14 cellular contexts compared by ENCODE assay signal in genomic region chr2:62713837-62714236, GRCh38. TPM values are rescaled to one million over a fixed set of nuclear protein-coding genes. Genes with fewer than 3 reads are reported as not detected.
DNase-seq lines count a peak whose midpoint lies in the region; ATAC-seq, FAIRE-seq and TF ChIP-seq lines count a peak whose summit lies in the region.
"Had no signal": no experiment of that assay in that cellular context is flagged by ENCODE, and none has a peak within 500 bp of the region (broad histone marks: within the 10 kb centered on the region; RNA-seq: fewer than 3 reads in every experiment).

No MANE protein-coding gene starts in this region.

- TF ChIP-seq CTCF in MCF 10A (IDR thresholded peaks at IDR 0.05; ENCODE audit: unreplicated experiment) (no peak), mammary epithelial cell (conservative IDR thresholded peaks at IDR 0.05 in 1 of 2, IDR thresholded peaks at IDR 0.05 in 1 of 2; ENCODE audit: extremely low read depth in 1 of 2, insufficient read depth in 1 of 2, low read depth in 1 of 2, low read length in 2 of 2) (no peak), astrocyte (IDR thresholded peaks at IDR 0.05; ENCODE audit: insufficient read depth, low read depth, low read length) (no peak), fibroblast of mammary gland (conservative IDR thresholded peaks at IDR 0.05; ENCODE audit: control insufficient read depth, insufficient read depth, low read depth, low read length) (no peak), MM.1S (IDR thresholded peaks at IDR 0.05; ENCODE audit: low read length) (no peak)

- no peak for FAIRE-seq in astrocyte (lab: Jason Lieb, UNC)

- H4K20me1 ChIP-seq in mammary epithelial cell (ENCODE audit: insufficient read depth, low read length) (no peaks in the 10 kb centered on the region), astrocyte (ENCODE audit: insufficient read depth, low read length) (peaks cover 29% of the 10 kb centered on the region), MM.1S (ENCODE audit: insufficient read depth, low read length) (no peaks in the 10 kb centered on the region)

- H3K27ac ChIP-seq in mammary epithelial cell (ENCODE audit: insufficient read depth, low read depth, low read length) (no peak overlapping the region), astrocyte (ENCODE audit: low read depth, low read length) (no peak overlapping the region), MM.1S (ENCODE audit: low read length) (no peak overlapping the region)

- H3K4me2 ChIP-seq in mammary epithelial cell (ENCODE audit: insufficient read depth, low read depth, low read length): no peak overlapping the region
- H3K4me2 ChIP-seq in astrocyte (ENCODE audit: low read length): no peak overlapping the region
- no peak overlapping the region for H3K4me2 ChIP-seq in MM.1S (ENCODE audit: low read depth, low read length)

- DNase-seq in MCF 10A (ENCODE audit: unreplicated experiment) (peak; percentile 3), mammary epithelial cell (no peak), astrocyte (ENCODE audit: low read depth) (peak; percentile 24), fibroblast of mammary gland (ENCODE audit: low read depth) (peak; percentile 50), MM.1S (no peak), sciatic nerve (ENCODE audit: low spot score) (no peak), occipital lobe (lab: John Stamatoyannopoulos, UW) (no peak)
- DNase-seq in activated naive CD4-positive, alpha-beta T cell treated with anti-CD3 and anti-CD28 coated beads, Interleukin-2, amount 50 U/mL, for 72 hours (ENCODE audit: low spot score in 2 of 2): no peak
- DNase-seq: CD4-positive, CD25-positive, alpha-beta regulatory T cell; NCI-H1092 treated with DMSO at 0.1 percent for 48 hours; NCI-H1694 treated with DMSO at 0.1 percent for 48 hours; NCI-H446 treated with DMSO at 0.1 percent for 48 hours; NCI-H748 treated with DMSO at 0.1 percent for 48 hours; SIG-M5 had no signal

- intact Hi-C loops in MCF 10A (cut with micrococcal nuclease): no loop called here
- intact Hi-C loops in mammary epithelial cell (cut with micrococcal nuclease): no loop called here
- intact Hi-C loops in sciatic nerve (cut with DNase I): no loop called here

- dilution Hi-C loops in mammary epithelial cell (cut with HindIII; ENCODE audit: low sequenced_read_pairs): no loop called here

- H3K9me2 ChIP-seq in MM.1S (replicated peaks; ENCODE audit: insufficient read depth, low read length): no peaks in the 10 kb centered on the region

- H3K27me3 Mint-ChIP-seq in MCF 10A (ENCODE audit: insufficient read depth, unreplicated experiment) (no peaks in the 10 kb centered on the region), astrocyte (ENCODE audit: low read depth, unreplicated experiment) (no peaks in the 10 kb centered on the region)
- H3K27me3 Mint-ChIP-seq: CD4-positive, CD25-positive, alpha-beta regulatory T cell had no signal

- H3K79me2 ChIP-seq in mammary epithelial cell (ENCODE audit: insufficient read depth, low read length): peaks cover 95% of the 10 kb centered on the region
- H3K79me2 ChIP-seq in astrocyte (ENCODE audit: insufficient read depth, low read length): peaks cover 96% of the 10 kb centered on the region
- H3K79me2 ChIP-seq in MM.1S (ENCODE audit: low read length): peaks cover 8% of the 10 kb centered on the region; the same call in 1 of the 2 replicates

- H3K4me1 ChIP-seq in mammary epithelial cell (ENCODE audit: insufficient read depth, low read length) (peaks cover 8% of the 10 kb centered on the region), astrocyte (ENCODE audit: insufficient read depth, low read length) (no peaks in the 10 kb centered on the region), MM.1S (ENCODE audit: low read length) (no peaks in the 10 kb centered on the region)

- peaks cover 45% of the 10 kb centered on the region for H3K36me3 Mint-ChIP-seq in MCF 10A (ENCODE audit: insufficient read depth, unreplicated experiment)
- peaks cover 20% of the 10 kb centered on the region for H3K36me3 Mint-ChIP-seq in astrocyte (ENCODE audit: low read depth, unreplicated experiment)
- H3K36me3 Mint-ChIP-seq in activated naive CD4-positive, alpha-beta T cell treated with anti-CD3 and anti-CD28 coated beads, Interleukin-2, amount 50 U/mL, for 72 hours: peaks cover 4 to 23% of the 10 kb centered on the region in 2 donors

- H3K9me3 Mint-ChIP-seq in MCF 10A (ENCODE audit: unreplicated experiment): no peaks in the 10 kb centered on the region
- H3K9me3 Mint-ChIP-seq in astrocyte (ENCODE audit: unreplicated experiment): peaks cover 3% of the 10 kb centered on the region
- peaks cover 0 to 2% of the 10 kb centered on the region in 2 donors for H3K9me3 Mint-ChIP-seq in activated naive CD4-positive, alpha-beta T cell treated with anti-CD3 and anti-CD28 coated beads, Interleukin-2, amount 50 U/mL, for 72 hours
- H3K9me3 Mint-ChIP-seq: CD4-positive, CD25-positive, alpha-beta regulatory T cell had no signal

- H3K4me3 Mint-ChIP-seq in MCF 10A (ENCODE audit: unreplicated experiment) (no peak overlapping the region), astrocyte (ENCODE audit: unreplicated experiment) (no peak overlapping the region)
- H3K4me3 Mint-ChIP-seq: CD4-positive, CD25-positive, alpha-beta regulatory T cell had no signal

- BruUV-seq in MCF 10A (replicated peaks; lab: Mats Ljungman, UMichigan) (no TSS peak), mammary epithelial cell (replicated peaks; lab: Mats Ljungman, UMichigan) (no TSS peak)

- peaks cover 11% of the 10 kb centered on the region for H3K4me1 Mint-ChIP-seq in MCF 10A (ENCODE audit: insufficient read depth, unreplicated experiment)
- no peaks in the 10 kb centered on the region for H3K4me1 Mint-ChIP-seq in astrocyte (ENCODE audit: low read depth, unreplicated experiment)

- H3K36me3 ChIP-seq in mammary epithelial cell (ENCODE audit: insufficient read depth, low read length) (peaks cover 32% of the 10 kb centered on the region), astrocyte (ENCODE audit: insufficient read depth, low read length) (peaks cover 20% of the 10 kb centered on the region), MM.1S (replicated peaks; ENCODE audit: insufficient read depth, low read length) (no peaks in the 10 kb centered on the region; the same call in 1 of the 2 replicates)

- H3K9ac ChIP-seq in mammary epithelial cell (ENCODE audit: insufficient read depth, low read length): no peak overlapping the region
- no peak overlapping the region for H3K9ac ChIP-seq in astrocyte (ENCODE audit: low read length)
- H3K9ac ChIP-seq in MM.1S (ENCODE audit: low read length): no peak overlapping the region

- CTCF ChIA-PET in MCF 10A (lab: Yijun Ruan, JAX) (no interaction called here), mammary epithelial cell (lab: Charles Lee; ENCODE audit: low non-redundant PET) (no interaction called here)

- H3K4me3 ChIP-seq in mammary epithelial cell (replicated peaks in 1 of 3; ENCODE audit: insufficient read depth in 1 of 3, low read depth in 2 of 3, low read length in 3 of 3) (no peak overlapping the region), astrocyte (ENCODE audit: insufficient read depth, low read depth, low read length) (no peak overlapping the region), fibroblast of mammary gland (ENCODE audit: control insufficient read depth, low read depth, low read length) (no peak overlapping the region), MM.1S (ENCODE audit: low read length) (no peak overlapping the region)

- H3K27me3 ChIP-seq in mammary epithelial cell (ENCODE audit: insufficient read depth, low read length) (no peaks in the 10 kb centered on the region), astrocyte (ENCODE audit: insufficient read depth, low read length) (no peaks in the 10 kb centered on the region), MM.1S (replicated peaks; ENCODE audit: insufficient read depth, low read length) (no peaks in the 10 kb centered on the region)

- ATAC-seq in activated naive CD4-positive, alpha-beta T cell treated with anti-CD3 and anti-CD28 coated beads, Interleukin-2, amount 50 U/mL, for 72 hours: no peak
- no peak for ATAC-seq in sciatic nerve

- H3F3A ChIP-seq in MM.1S (ENCODE audit: insufficient read depth, low read length): no peaks in the 10 kb centered on the region

- H3K27ac Mint-ChIP-seq in MCF 10A (ENCODE audit: low read depth, unreplicated experiment) (no peak overlapping the region), astrocyte (ENCODE audit: unreplicated experiment) (no peak overlapping the region)
- H3K27ac Mint-ChIP-seq in activated naive CD4-positive, alpha-beta T cell treated with anti-CD3 and anti-CD28 coated beads, Interleukin-2, amount 50 U/mL, for 72 hours: no peak overlapping the region

- H2AFZ ChIP-seq in mammary epithelial cell (ENCODE audit: low read depth, low read length) (no peak overlapping the region), astrocyte (ENCODE audit: low read depth, low read length) (no peak overlapping the region), MM.1S (ENCODE audit: low read length) (no peak overlapping the region)

- peaks cover 7% of the 10 kb centered on the region for H3K9me3 ChIP-seq in mammary epithelial cell (replicated peaks; ENCODE audit: insufficient read depth, low read length)
- no peaks in the 10 kb centered on the region for H3K9me3 ChIP-seq in astrocyte (ENCODE audit: insufficient read depth, low read depth, low read length)
- H3K9me3 ChIP-seq in MM.1S (replicated peaks; ENCODE audit: insufficient read depth, low read length): no peaks in the 10 kb centered on the region

- in situ Hi-C loops in mammary epithelial cell (cut with MboI; ENCODE audit: low sequenced_read_pairs in 2 of 2): no loop called here

- POLR2A ChIA-PET in MCF 10A (lab: Yijun Ruan, JAX): interaction anchor here (0.7 to 1.8 kb wide), 3 partner anchors 10 to 78 kb away, joined by 3 to 5 read pairs (median 4); no protein-coding TSS in a partner anchor

RNA-seq across cellular contexts. Expression of gene EHBP1, which starts 8.3 kb away (rescaled TPM):
- total RNA-seq in MCF 10A (2022) (62.1 and 81.2 TPM in 2 replicates), mammary epithelial cell (100 to 1,000 TPM in 1 of 2 donors, 10 to 100 TPM in 1; 46.0 to 101 TPM), astrocyte (44.1 and 50.4 TPM in 2 replicates), sciatic nerve (310 TPM), occipital lobe (114 TPM)
- 56.8 TPM for polyA plus RNA-seq in mammary epithelial cell
- 156 TPM for polyA minus RNA-seq in mammary epithelial cell
- 10 to 100 TPM; 22.0 to 39.7 TPM for total RNA-seq in activated naive CD4-positive, alpha-beta T cell treated with anti-CD3 and anti-CD28 coated beads, Interleukin-2, amount 50 U/mL, for 72 hours

Comparison
In these comparisons a context has a peak if more than half of its experiments do, and no peak if none do; other contexts are left out.
1. DNase-seq: peak in MCF 10A (single experiment), astrocyte (single experiment) and fibroblast of mammary gland (single experiment); none in mammary epithelial cell (single experiment), MM.1S (single experiment), activated naive CD4-positive, alpha-beta T cell treated with anti-CD3 and anti-CD28 coated beads, Interleukin-2, amount 50 U/mL, for 72 hours (0 of 2), sciatic nerve (single experiment) and occipital lobe (single experiment).